In genomic region chrX:57104406-57104805, GRCh38 we compare ENCODE assay signal across 1 cellular context.
TF ChIP-seq lines count a peak whose summit lies in the region.

No MANE protein-coding gene starts in this region.

TF ChIP-seq in SK-N-SH treated with all-trans-retinoic acid at 6 μM for 48 hours, 23 proteins besides CTCF, POLR2A, EP300 and RAD21 (continued from another document):
- no peak for TF ChIP-seq ARNTL (CRISPR knock-in tag; IDR thresholded peaks at IDR 0.05; ENCODE audit: borderline replicate concordance, low read depth)
- TF ChIP-seq POU6F1 (CRISPR knock-in tag; IDR thresholded peaks at IDR 0.05; ENCODE audit: borderline replicate concordance, low read depth): no peak
- no peak for TF ChIP-seq ZNF70 (CRISPR knock-in tag; IDR thresholded peaks at IDR 0.05)
- TF ChIP-seq, protein P1, sequence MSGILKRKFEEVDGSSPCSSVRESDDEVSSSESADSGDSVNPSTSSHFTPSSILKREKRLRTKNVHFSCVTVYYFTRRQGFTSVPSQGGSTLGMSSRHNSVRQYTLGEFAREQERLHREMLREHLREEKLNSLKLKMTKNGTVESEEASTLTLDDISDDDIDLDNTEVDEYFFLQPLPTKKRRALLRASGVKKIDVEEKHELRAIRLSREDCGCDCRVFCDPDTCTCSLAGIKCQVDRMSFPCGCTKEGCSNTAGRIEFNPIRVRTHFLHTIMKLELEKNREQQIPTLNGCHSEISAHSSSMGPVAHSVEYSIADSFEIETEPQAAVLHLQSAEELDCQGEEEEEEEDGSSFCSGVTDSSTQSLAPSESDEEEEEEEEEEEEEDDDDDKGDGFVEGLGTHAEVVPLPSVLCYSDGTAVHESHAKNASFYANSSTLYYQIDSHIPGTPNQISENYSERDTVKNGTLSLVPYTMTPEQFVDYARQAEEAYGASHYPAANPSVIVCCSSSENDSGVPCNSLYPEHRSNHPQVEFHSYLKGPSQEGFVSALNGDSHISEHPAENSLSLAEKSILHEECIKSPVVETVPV (CRISPR knock-in tag; IDR thresholded peaks at IDR 0.05): no peak
- no peak for TF ChIP-seq ISL1 (CRISPR knock-in tag; IDR thresholded peaks at IDR 0.05)
- no peak for TF ChIP-seq CREB5 (CRISPR knock-in tag; IDR thresholded peaks at IDR 0.05; ENCODE audit: low read depth)
